11 cellular contexts compared by ENCODE assay signal in the genomic region with DNA sequence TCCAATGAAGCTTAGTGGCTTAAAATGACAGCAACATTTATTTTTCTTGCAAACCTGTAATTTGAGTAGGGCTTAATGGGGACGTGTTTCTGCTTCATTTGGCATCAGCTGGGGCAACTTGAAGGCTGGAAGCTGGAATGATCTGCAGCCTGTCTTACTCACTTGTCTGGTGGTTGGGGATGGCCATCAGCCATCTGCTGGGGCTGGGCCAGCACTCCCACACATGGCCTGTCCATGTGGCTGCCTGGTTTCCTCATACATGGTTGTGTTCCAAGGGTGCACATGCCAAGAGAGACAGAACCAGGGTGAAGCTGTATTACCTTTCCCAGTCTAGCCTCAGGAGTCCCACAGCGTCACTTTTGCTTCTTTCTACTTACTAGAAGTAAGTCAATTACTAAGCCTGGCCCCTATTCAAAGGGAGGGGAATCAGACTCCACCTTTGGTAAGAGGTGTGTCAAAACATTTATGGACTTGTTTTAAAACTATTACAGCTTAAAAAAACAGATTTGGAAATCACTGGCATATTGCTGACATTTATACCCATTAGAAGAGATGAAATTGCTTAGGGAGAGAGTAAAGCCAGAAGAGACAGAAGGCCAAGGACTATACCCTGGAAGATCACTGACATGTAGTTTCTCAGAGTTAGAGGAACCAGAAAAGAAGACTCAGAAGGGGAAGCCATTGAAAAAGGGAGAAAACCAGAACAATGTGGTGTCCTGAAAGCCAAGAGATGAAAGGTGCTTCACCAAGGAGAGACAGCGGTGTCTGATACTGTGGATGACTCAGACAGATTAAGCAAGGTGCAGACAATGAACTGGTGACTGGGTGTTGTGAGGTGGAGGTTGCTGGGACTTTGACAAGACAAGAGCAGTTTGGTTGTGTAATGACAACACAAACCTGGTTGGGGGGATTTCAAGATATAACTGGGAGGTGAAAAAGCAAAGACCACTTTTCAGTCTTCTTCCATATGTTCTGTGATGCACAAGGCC.
DNase-seq lines count a peak whose midpoint lies in the region; ATAC-seq and TF ChIP-seq lines count a peak whose summit lies in the region.
"Had no signal": no experiment of that assay in that cellular context is flagged by ENCODE, and none has a peak within 500 bp of the region (broad histone marks: within the 10 kb centered on the region; RNA-seq: fewer than 3 reads in every experiment).

No MANE protein-coding gene starts in this region.

- H3K4me3 ChIP-seq in body of pancreas (no peak overlapping the region), vagina (no peak overlapping the region), stomach (no peak overlapping the region)

- H3K27me3 ChIP-seq in body of pancreas: no peaks in the 10 kb centered on the region
- no peaks in the 10 kb centered on the region for H3K27me3 ChIP-seq in vagina
- H3K27me3 ChIP-seq in stomach: no peaks in the 10 kb centered on the region

- TF ChIP-seq POLR2A in body of pancreas (IDR thresholded peaks at IDR 0.05) (no peak), vagina (IDR thresholded peaks at IDR 0.05) (no peak), stomach (IDR thresholded peaks at IDR 0.05) (no peak)

- no peak for TF ChIP-seq EP300 in stomach (IDR thresholded peaks at IDR 0.05)

- H3K27ac Mint-ChIP-seq in activated T-cell treated with anti-CD3 and anti-CD28 coated beads, Interleukin-2, amount 50 U/mL, for 72 hours: no peak overlapping the region
- H3K27ac Mint-ChIP-seq in activated T-cell treated with anti-CD3 and anti-CD28 coated beads, Interleukin-2, amount 50 U/mL, for 24 hours: no peak overlapping the region
- H3K27ac Mint-ChIP-seq: CD4-positive, CD25-positive, alpha-beta regulatory T cell; T-helper 1 cell treated with Interleukin-12 subunit alpha and Interleukin-12 subunit beta and Interleukin-4 antibody, amounts not matched to agents 30 μg/mL and 1 μg/mL, for 36 hours had no signal

- H3K36me3 ChIP-seq in body of pancreas (replicated peaks in 1 of 2; ENCODE audit: insufficient read depth in 1 of 2, low read depth in 2 of 2): no peaks in the 10 kb centered on the region
- H3K36me3 ChIP-seq in vagina: no peaks in the 10 kb centered on the region
- H3K36me3 ChIP-seq in stomach: no peaks in the 10 kb centered on the region

- ATAC-seq in activated T-cell treated with anti-CD3 and anti-CD28 coated beads, Interleukin-2, amount 50 U/mL, for 72 hours (replicated peaks in 1 of 2): peak; percentile 78 to 93
- ATAC-seq in body of pancreas (peak; percentile 59), HG02798 (IDR thresholded peaks at IDR 0.05; ENCODE audit: poor library complexity, unreplicated experiment) (no peak), HG03097 (IDR thresholded peaks at IDR 0.05; ENCODE audit: low FRiP score, unreplicated experiment) (no peak)

- TF ChIP-seq CTCF in body of pancreas (IDR thresholded peaks at IDR 0.05): no peak
- no peak for TF ChIP-seq CTCF in vagina (IDR thresholded peaks at IDR 0.05)
- no peak for TF ChIP-seq CTCF in stomach (IDR thresholded peaks at IDR 0.05)

- no peak overlapping the region for H3K27ac ChIP-seq in body of pancreas
- peak overlapping the region; percentile 69 for H3K27ac ChIP-seq in vagina
- H3K27ac ChIP-seq in stomach: no peak overlapping the region

- intact Hi-C loops in body of pancreas (cut with DNase I) (no loop called here), vagina (cut with DNase I) (no loop called here), stomach (cut with DNase I; ENCODE audit: low total_unique reads) (no loop called here)

- DNase-seq in activated T-cell treated with anti-CD3 and anti-CD28 coated beads, Interleukin-2, amount 50 U/mL, for 72 hours: peak in 1 of 2 donors; percentile 12
- DNase-seq in activated T-cell treated with anti-CD3 and anti-CD28 coated beads, Interleukin-2, amount 50 U/mL, for 24 hours: no peak
- DNase-seq in body of pancreas (peak; percentile 17 to 44 (median 30)), kidney tubule cell (ENCODE audit: low spot score) (peak; percentile 76), vagina (ENCODE audit: extremely low spot score in 2 of 2) (peak in 1 of 2 donors; percentile 97), stomach (no peak)
- DNase-seq: CD4-positive, CD25-positive, alpha-beta regulatory T cell; effector CD4-positive, alpha-beta T cell had no signal

- no peaks in the 10 kb centered on the region for H3K4me1 Mint-ChIP-seq in activated T-cell treated with anti-CD3 and anti-CD28 coated beads, Interleukin-2, amount 50 U/mL, for 72 hours (ENCODE audit: low read depth)
- H3K4me1 Mint-ChIP-seq in activated T-cell treated with anti-CD3 and anti-CD28 coated beads, Interleukin-2, amount 50 U/mL, for 24 hours (ENCODE audit: low read depth): no peaks in the 10 kb centered on the region
- H3K4me1 Mint-ChIP-seq: CD4-positive, CD25-positive, alpha-beta regulatory T cell had no signal

- no peaks in the 10 kb centered on the region for H3K36me3 Mint-ChIP-seq in activated T-cell treated with anti-CD3 and anti-CD28 coated beads, Interleukin-2, amount 50 U/mL, for 72 hours (ENCODE audit: insufficient read depth in 2 of 2)
- H3K36me3 Mint-ChIP-seq in activated T-cell treated with anti-CD3 and anti-CD28 coated beads, Interleukin-2, amount 50 U/mL, for 24 hours (ENCODE audit: low read depth): no peaks in the 10 kb centered on the region
- H3K36me3 Mint-ChIP-seq: CD4-positive, CD25-positive, alpha-beta regulatory T cell had no signal

- no peaks in the 10 kb centered on the region for H3K27me3 Mint-ChIP-seq in activated T-cell treated with anti-CD3 and anti-CD28 coated beads, Interleukin-2, amount 50 U/mL, for 72 hours (ENCODE audit: low read depth)
- no peaks in the 10 kb centered on the region for H3K27me3 Mint-ChIP-seq in activated T-cell treated with anti-CD3 and anti-CD28 coated beads, Interleukin-2, amount 50 U/mL, for 24 hours
- H3K27me3 Mint-ChIP-seq: CD4-positive, CD25-positive, alpha-beta regulatory T cell had no signal

- H3K9me3 ChIP-seq in body of pancreas (no peaks in the 10 kb centered on the region), vagina (no peaks in the 10 kb centered on the region), stomach (peaks cover 0 to 8% (median 4%) of the 10 kb centered on the region in 4 donors)

- no peak overlapping the region for H3K4me3 Mint-ChIP-seq in activated T-cell treated with anti-CD3 and anti-CD28 coated beads, Interleukin-2, amount 50 U/mL, for 72 hours
- H3K4me3 Mint-ChIP-seq in activated T-cell treated with anti-CD3 and anti-CD28 coated beads, Interleukin-2, amount 50 U/mL, for 24 hours: no peak overlapping the region
- H3K4me3 Mint-ChIP-seq: CD4-positive, CD25-positive, alpha-beta regulatory T cell; T-helper 1 cell treated with Interleukin-12 subunit alpha and Interleukin-12 subunit beta and Interleukin-4 antibody, amounts not matched to agents 30 μg/mL and 1 μg/mL, for 36 hours had no signal

- WGBS in body of pancreas, 2 donors: 65 to 71% methylated on average over 3 of the region's 3 CpGs
- 59 to 75% (median 67%) methylated on average over 3 of the region's 3 CpGs for WGBS in stomach, 5 donors

- H3K4me1 ChIP-seq in body of pancreas (no peaks in the 10 kb centered on the region), vagina (peaks cover 21% of the 10 kb centered on the region), stomach (no peaks in the 10 kb centered on the region)

- H3K9me3 Mint-ChIP-seq in activated T-cell treated with anti-CD3 and anti-CD28 coated beads, Interleukin-2, amount 50 U/mL, for 72 hours: peaks cover 0 to 2% of the 10 kb centered on the region in 2 donors
- H3K9me3 Mint-ChIP-seq in activated T-cell treated with anti-CD3 and anti-CD28 coated beads, Interleukin-2, amount 50 U/mL, for 24 hours: peaks cover 4% of the 10 kb centered on the region
- H3K9me3 Mint-ChIP-seq: T-helper 1 cell treated with Interleukin-12 subunit alpha and Interleukin-12 subunit beta and Interleukin-4 antibody, amounts not matched to agents 30 μg/mL and 1 μg/mL, for 36 hours had no signal

Comparison
In these comparisons a context has a peak if more than half of its experiments do, and no peak if none do; other contexts are left out.
1. ATAC-seq: peak in activated T-cell treated with anti-CD3 and anti-CD28 coated beads, Interleukin-2, amount 50 U/mL, for 72 hours (2 of 2) and body of pancreas (single experiment); none in HG02798 (single experiment) and HG03097 (single experiment).
2. DNase-seq: peak in body of pancreas (4 of 4) and kidney tubule cell (single experiment); none in activated T-cell treated with anti-CD3 and anti-CD28 coated beads, Interleukin-2, amount 50 U/mL, for 24 hours (single experiment) and stomach (single experiment).